32 cellular contexts compared by ENCODE assay signal in genomic region chr2:166133653-166134052, GRCh38. TPM values are rescaled to one million over a fixed set of nuclear protein-coding genes. Genes with fewer than 3 reads are reported as not detected.
"Had no signal": no experiment of that assay in that cellular context is flagged by ENCODE, and none has a peak within 500 bp of the region (broad histone marks: within the 10 kb centered on the region; RNA-seq: fewer than 3 reads in every experiment).

No MANE protein-coding gene starts in this region.

- H3K27me3 ChIP-seq: neural progenitor cell, ovary, testis, transverse colon had no signal

- H3K79me2 ChIP-seq: parathyroid adenoma had no signal

- H3K36me3 ChIP-seq: neural progenitor cell, ovary, spleen, suprapubic skin, tibial artery, transverse colon, upper lobe of right lung, uterus had no signal

- H3K9me3 Mint-ChIP-seq: natural killer cell; nephron; neural progenitor cell; stimulated activated memory B cell treated with anti-CD40 and anti-IgM and Interleukin-4, amounts not matched to agents 10 μg/mL and 1 μg/mL and 100 μg/mL, for 72 hours; type B pancreatic cell had no signal

- H3K4me3 ChIP-seq: neural progenitor cell, ovary, psoas muscle, skin epidermis, smooth muscle cell, spleen, suprapubic skin, testis, tibial artery, transverse colon, upper lobe of right lung, uterus had no signal

- H3K4me2 ChIP-seq: neural progenitor cell, smooth muscle cell had no signal

- H3K27ac ChIP-seq: neural progenitor cell, ovary, parathyroid adenoma, psoas muscle, skin epidermis, spleen, suprapubic skin, testis, tibial artery, transverse colon, upper lobe of right lung, uterus had no signal

- H3K4me1 Mint-ChIP-seq: natural killer cell; nephron; stimulated activated memory B cell treated with anti-CD40 and anti-IgM and Interleukin-4, amounts not matched to agents 10 μg/mL and 1 μg/mL and 100 μg/mL, for 72 hours; stimulated activated naive CD8-positive, alpha-beta T cell treated with anti-CD3 and anti-CD28 coated beads, Interleukin-15, amount 100 ng/mL, for 72 hours had no signal

- H3K27me3 Mint-ChIP-seq: stimulated activated memory B cell treated with anti-CD40 and anti-IgM and Interleukin-4, amounts not matched to agents 10 μg/mL and 1 μg/mL and 100 μg/mL, for 72 hours had no signal

- H3K9ac ChIP-seq: neural progenitor cell, parathyroid adenoma had no signal

- H3K27ac Mint-ChIP-seq: natural killer cell; neural progenitor cell; stimulated activated memory B cell treated with anti-CD40 and anti-IgM and Interleukin-4, amounts not matched to agents 10 μg/mL and 1 μg/mL and 100 μg/mL, for 72 hours; stimulated activated naive CD8-positive, alpha-beta T cell treated with anti-CD3 and anti-CD28 coated beads, Interleukin-15, amount 100 ng/mL, for 72 hours; type B pancreatic cell had no signal

- H3K9me3 ChIP-seq: ovary, psoas muscle, spleen, suprapubic skin, testis, tibial artery, transverse colon, upper lobe of right lung, uterus had no signal

- ATAC-seq: natural killer cell; psoas muscle; right cardiac atrium; sciatic nerve; stimulated activated memory B cell treated with anti-CD40 and anti-IgM and Interleukin-4, amounts not matched to agents 10 μg/mL and 1 μg/mL and 100 μg/mL, for 72 hours; stimulated activated naive CD8-positive, alpha-beta T cell treated with anti-CD3 and anti-CD28 coated beads, Interleukin-15, amount 100 ng/mL, for 72 hours; stimulated activated naive CD8-positive, alpha-beta T cell treated with anti-CD3 and anti-CD28 coated beads, Interleukin-15, Interleukin-2, amounts not matched to agents 100 U/mL and 50 U/mL, for 24 hours had no signal

- H3K4me1 ChIP-seq: neural progenitor cell, parathyroid adenoma, psoas muscle, spleen, suprapubic skin, testis, tibial artery, transverse colon, upper lobe of right lung, uterus had no signal

- H3K36me3 Mint-ChIP-seq: natural killer cell; neural progenitor cell; stimulated activated memory B cell treated with anti-CD40 and anti-IgM and Interleukin-4, amounts not matched to agents 10 μg/mL and 1 μg/mL and 100 μg/mL, for 72 hours; type B pancreatic cell had no signal

- H3K4me3 Mint-ChIP-seq: natural killer cell; nephron; neural progenitor cell; stimulated activated memory B cell treated with anti-CD40 and anti-IgM and Interleukin-4, amounts not matched to agents 10 μg/mL and 1 μg/mL and 100 μg/mL, for 72 hours; stimulated activated naive CD8-positive, alpha-beta T cell treated with anti-CD3 and anti-CD28 coated beads, Interleukin-15, amount 100 ng/mL, for 72 hours; type B pancreatic cell had no signal

- DNase-seq: natural killer cell; occipital lobe; ovary; posterior cingulate gyrus; psoas muscle; right cardiac atrium; spleen; stimulated activated CD4-positive, alpha-beta T cell treated with anti-CD3 and anti-CD28 coated beads, Interleukin-12 subunit alpha, Interleukin-12 subunit beta, amount 100 ng/mL, for 4 hours; stimulated activated CD4-positive, alpha-beta T cell treated with anti-CD3 and anti-CD28 coated beads, Interleukin-1b, Interleukin-23, amount 100 ng/mL, for 48 hours; stimulated activated CD4-positive, alpha-beta T cell treated with anti-CD3 and anti-CD28 coated beads, Interleukin-4, amount 100 ng/mL, for 1 hour; stimulated activated CD4-positive, alpha-beta T cell treated with anti-CD3 and anti-CD28 coated beads, Interleukin-4, amount 100 ng/mL, for 4 hours; stimulated activated CD8-positive, alpha-beta memory T cell treated with anti-CD3 and anti-CD28 coated beads, Interleukin-4, amount 100 ng/mL, for 48 hours; stimulated activated naive CD4-positive, alpha-beta T cell; stimulated activated naive CD8-positive, alpha-beta T cell treated with anti-CD3 and anti-CD28 coated beads, Interleukin-15, amount 100 ng/mL, for 72 hours; stimulated activated naive CD8-positive, alpha-beta T cell treated with anti-CD3 and anti-CD28 coated beads, Interleukin-15, Interleukin-2, amounts not matched to agents 100 U/mL and 50 U/mL, for 24 hours; substantia nigra; testis; tibial artery; transverse colon; upper lobe of right lung; uterus had no signal

- H2AFZ ChIP-seq: neural progenitor cell, parathyroid adenoma had no signal

RNA-seq across cellular contexts. Expression of gene SCN1A, which starts 5.8 kb away (rescaled TPM):
- total RNA-seq: natural killer cell, psoas muscle, renal cortical epithelial cell, sciatic nerve, smooth muscle cell, spleen, suprapubic skin, transverse colon had no signal
- polyA plus RNA-seq: ovary, smooth muscle cell, urinary bladder had no signal
